8 cellular contexts compared by ENCODE assay signal in genomic region chr7:100270089-100270914, GRCh38. TPM values are rescaled to one million over a fixed set of nuclear protein-coding genes. Genes with fewer than 3 reads are reported as not detected.
DNase-seq lines count a peak whose midpoint lies in the region; ATAC-seq and TF ChIP-seq lines count a peak whose summit lies in the region.
"Not testable (repeated sequence)": the region's sequence is repeated elsewhere in the genome, so short reads cannot be mapped to it uniquely, and the experiment has no call there.

No MANE protein-coding gene starts in this region.

- peak overlapping the region; percentile 49 for H3K27ac Mint-ChIP-seq in activated T-cell treated with anti-CD3 and anti-CD28 coated beads, Interleukin-2, amount 50 U/mL, for 72 hours
- H3K27ac Mint-ChIP-seq in chondrocyte (ENCODE audit: unreplicated experiment) = peak overlapping the region; percentile 61

- not testable (repeated sequence) for H3K79me2 ChIP-seq in OCI-LY1 (ENCODE audit: insufficient read depth, low read length)
- H3K79me2 ChIP-seq in hepatocyte = peaks cover 42% of the 10 kb centered on the region

- not testable (repeated sequence) for H4K20me1 ChIP-seq in OCI-LY1 (ENCODE audit: insufficient read depth, low read length); hepatocyte (ENCODE audit: insufficient read depth, poor library complexity, severe bottlenecking)

- not testable (repeated sequence) for H2AFZ ChIP-seq in OCI-LY1 (ENCODE audit: low read length); hepatocyte

- not testable (repeated sequence) for ATAC-seq in activated T-cell treated with anti-CD3 and anti-CD28 coated beads, Interleukin-2, amount 50 U/mL, for 72 hours (replicated peaks in 1 of 2)
- peak; percentile 5 for ATAC-seq in sciatic nerve

- not testable (repeated sequence) for H3K36me3 ChIP-seq in H7 (replicated peaks; ENCODE audit: control insufficient read depth, insufficient read depth, low read length); OCI-LY1 (ENCODE audit: insufficient read depth, low read length); hepatocyte (replicated peaks; ENCODE audit: insufficient read depth, low read depth); muscle layer of duodenum (ENCODE audit: control insufficient read depth in 1 of 2, insufficient read depth in 2 of 2, low read length in 2 of 2)

- peaks cover 30% of the 10 kb centered on the region for H3K4me1 ChIP-seq in OCI-LY1 (ENCODE audit: insufficient read depth, low read length, severe bottlenecking)
- H3K4me1 ChIP-seq in hepatocyte (ENCODE audit: insufficient read depth) = peaks cover 12% of the 10 kb centered on the region
- H3K4me1 ChIP-seq in muscle layer of duodenum (ENCODE audit: control insufficient read depth in 1 of 2, insufficient read depth in 2 of 2, low read length in 2 of 2) = peaks cover 0 to 22% of the 10 kb centered on the region in 2 donors

- not testable (repeated sequence) for H3K36me3 Mint-ChIP-seq in activated T-cell treated with anti-CD3 and anti-CD28 coated beads, Interleukin-2, amount 50 U/mL, for 72 hours (ENCODE audit: insufficient read depth in 2 of 2); chondrocyte (ENCODE audit: low read depth)

- TF ChIP-seq CTCF in OCI-LY1 (IDR thresholded peaks at IDR 0.05; ENCODE audit: low read length); hepatocyte (IDR thresholded peaks at IDR 0.05; ENCODE audit: poor library complexity): not testable (repeated sequence)
- TF ChIP-seq CTCF in chondrocyte (IDR thresholded peaks at IDR 0.05) = peak; percentile 8

- H3K9me3 Mint-ChIP-seq in activated T-cell treated with anti-CD3 and anti-CD28 coated beads, Interleukin-2, amount 50 U/mL, for 72 hours; chondrocyte (ENCODE audit: low read depth): not testable (repeated sequence)

- not testable (repeated sequence) for H3K27me3 ChIP-seq in H7 (ENCODE audit: control insufficient read depth, insufficient read depth, low read length); OCI-LY1 (ENCODE audit: insufficient read depth, low read length); hepatocyte; muscle layer of duodenum (ENCODE audit: low read depth, low read length)

- peaks cover 29% of the 10 kb centered on the region for H3K4me1 Mint-ChIP-seq in activated T-cell treated with anti-CD3 and anti-CD28 coated beads, Interleukin-2, amount 50 U/mL, for 72 hours (ENCODE audit: low read depth)
- H3K4me1 Mint-ChIP-seq in chondrocyte (ENCODE audit: low read depth) = peaks cover 32% of the 10 kb centered on the region

- peak; percentile 45 for DNase-seq in ACHN
- DNase-seq in H7; activated T-cell treated with anti-CD3 and anti-CD28 coated beads, Interleukin-2, amount 50 U/mL, for 72 hours; chondrocyte (ENCODE audit: low spot score); sciatic nerve (ENCODE audit: low spot score): not testable (repeated sequence)
- DNase-seq in hepatocyte (ENCODE audit: low spot score) = peak; percentile 53

- intact Hi-C loops in sciatic nerve (cut with DNase I) = not testable (repeated sequence)

- not testable (repeated sequence) for H3K9me2 ChIP-seq in OCI-LY1 (ENCODE audit: low read depth, low read length); hepatocyte (replicated peaks; ENCODE audit: insufficient read depth)

- not testable (repeated sequence) for H3F3A ChIP-seq in OCI-LY1 (ENCODE audit: insufficient read depth, low read length)

- peak overlapping the region; percentile 77 to 84 for H3K4me3 Mint-ChIP-seq in activated T-cell treated with anti-CD3 and anti-CD28 coated beads, Interleukin-2, amount 50 U/mL, for 72 hours
- peak overlapping the region; percentile 72 for H3K4me3 Mint-ChIP-seq in chondrocyte (ENCODE audit: unreplicated experiment)

- in situ Hi-C loops in ACHN (cut with HindIII; ENCODE audit: low pct_ligation_motif_present, low pct_unique_long_range_greater_than_20kb, low sequenced_read_pairs) = not testable (repeated sequence)

- H3K9me3 ChIP-seq in OCI-LY1 (ENCODE audit: low read length); hepatocyte (ENCODE audit: low read depth); muscle layer of duodenum (ENCODE audit: control insufficient read depth in 1 of 2, low read length in 2 of 2): not testable (repeated sequence)

- peak overlapping the region; percentile 73 for H3K4me2 ChIP-seq in OCI-LY1 (ENCODE audit: low read length)
- H3K4me2 ChIP-seq in hepatocyte = peak overlapping the region; percentile 84

- WGBS in hepatocyte (ENCODE audit: low lambda C conversion rate, missing lambda C conversion rate) = 8% methylated on average over 14 of the region's 22 CpGs

- peak overlapping the region; percentile 68 for H3K27ac ChIP-seq in OCI-LY1 (ENCODE audit: low read depth, low read length, poor library complexity, severe bottlenecking)
- H3K27ac ChIP-seq in hepatocyte = peak overlapping the region; percentile 96
- not testable (repeated sequence) for H3K27ac ChIP-seq in muscle layer of duodenum (ENCODE audit: low read length)

- peak overlapping the region; percentile 70 for H3K4me3 ChIP-seq in H7 (ENCODE audit: insufficient read depth, low read depth, low read length)
- H3K4me3 ChIP-seq in OCI-LY1 (ENCODE audit: low read depth, low read length, poor library complexity, severe bottlenecking) = peak overlapping the region; percentile 69
- H3K4me3 ChIP-seq in hepatocyte = peak overlapping the region; percentile 36
- H3K4me3 ChIP-seq in muscle layer of duodenum (ENCODE audit: low read depth in 1 of 2, low read length in 2 of 2) = peak overlapping the region; percentile 33 to 70

- peak overlapping the region; percentile 66; the same call in 1 of the 2 replicates for H3K9ac ChIP-seq in OCI-LY1 (ENCODE audit: low read length)

- H3K27me3 Mint-ChIP-seq in activated T-cell treated with anti-CD3 and anti-CD28 coated beads, Interleukin-2, amount 50 U/mL, for 72 hours (ENCODE audit: low read depth); chondrocyte (ENCODE audit: low read depth): not testable (repeated sequence)

RNA-seq across cellular contexts. Expression of gene SPDYE3, which starts 37.2 kb away (rescaled TPM):
- not detected in 2 replicates for total RNA-seq in H7 (2014; rRNA removed; shearing (Covaris generic))
- not detected for total RNA-seq in activated T-cell treated with anti-CD3 and anti-CD28 coated beads, Interleukin-2, amount 50 U/mL, for 72 hours
- total RNA-seq in chondrocyte = not detected in 3 replicates
- not detected in 2 replicates for total RNA-seq in hepatocyte
- 3.3 and 3.4 TPM in 2 replicates for polyA plus RNA-seq in hepatocyte
- not detected for total RNA-seq in sciatic nerve

RNA-seq across cellular contexts. Expression of gene PVRIG, which starts 50.6 kb away (rescaled TPM):
- total RNA-seq in H7 (2014; rRNA removed; shearing (Covaris generic)) = 0.11 TPM in 1 of 2 replicates, not detected in the other
- total RNA-seq in activated T-cell treated with anti-CD3 and anti-CD28 coated beads, Interleukin-2, amount 50 U/mL, for 72 hours = 10 to 100 TPM; 26.7 to 34.4 TPM
- total RNA-seq in chondrocyte = not detected in 3 replicates
- not detected in 2 replicates for total RNA-seq in hepatocyte
- polyA plus RNA-seq in hepatocyte = 1.4 TPM in 2 replicates
- total RNA-seq in sciatic nerve = 1.2 TPM

Comparison
In these comparisons a context has a peak if more than half of its experiments do, and no peak if none do; other contexts are left out.
1. RNA of gene PVRIG, which starts 50.6 kb away (total RNA-seq): 26.7 to 34.4 TPM in activated T-cell treated with anti-CD3 and anti-CD28 coated beads, Interleukin-2, amount 50 U/mL, for 72 hours; 1.2 TPM in sciatic nerve (single experiment), not detected in chondrocyte, 0.11 TPM in H7 and not detected in hepatocyte; every median in the first group is over 10 times any median in the second.
2. Peak in every context shown above with its lines, with median percentiles within 50 percentile points of each other: H3K4me3 ChIP-seq.